Comparison of ENCODE assay signal across 29 cellular contexts in genomic region chr1:15442759-15443158, GRCh38. TPM values are rescaled to one million over a fixed set of nuclear protein-coding genes. Genes with fewer than 3 reads are reported as not detected.
DNase-seq lines count a peak whose midpoint lies in the region; ATAC-seq, FAIRE-seq and TF ChIP-seq lines count a peak whose summit lies in the region.
"Had no signal": no experiment of that assay in that cellular context is flagged by ENCODE, and none has a peak within 500 bp of the region (broad histone marks: within the 10 kb centered on the region; RNA-seq: fewer than 3 reads in every experiment).

No MANE protein-coding gene starts in this region.

- H3K9me3 ChIP-seq in HEK293 (ENCODE audit: control insufficient read depth, insufficient read depth, low read depth, low read length): no peaks in the 10 kb centered on the region
- H3K9me3 ChIP-seq in T-helper 17 cell (ENCODE audit: control insufficient read depth, low read length, poor library complexity, severe bottlenecking): no peaks in the 10 kb centered on the region
- no peaks in the 10 kb centered on the region for H3K9me3 ChIP-seq in body of pancreas
- no peaks in the 10 kb centered on the region for H3K9me3 ChIP-seq in pancreas
- H3K9me3 ChIP-seq: BE2C, BLaER1 had no signal

- 43 to 48% methylated on average over 5 of the region's 5 CpGs for WGBS in body of pancreas, 2 donors
- WGBS in pancreas, 2 donors: 45 to 51% methylated on average over 5 of the region's 5 CpGs

- no peaks in the 10 kb centered on the region for H3K36me3 Mint-ChIP-seq in T-helper 17 cell (ENCODE audit: low read depth)
- H3K36me3 Mint-ChIP-seq: CD14-positive monocyte; CD4-positive, alpha-beta memory T cell; CD4-positive, CD25-positive, alpha-beta regulatory T cell; CD8-positive, alpha-beta memory T cell had no signal

- H3K36me3 ChIP-seq in HEK293 (ENCODE audit: control insufficient read depth in 2 of 2, insufficient read depth in 1 of 2, low read length in 2 of 2) (no peaks in the 10 kb centered on the region), body of pancreas (replicated peaks in 1 of 2; ENCODE audit: insufficient read depth in 1 of 2, low read depth in 2 of 2) (peaks cover 0 to 7% of the 10 kb centered on the region in 2 donors), pancreas (no peaks in the 10 kb centered on the region)
- H3K36me3 ChIP-seq: BE2C, BLaER1 had no signal

- DNase-seq in T-helper 17 cell (no peak), body of pancreas (no peak), pancreas (no peak), G401 (ENCODE audit: low spot score) (no peak)
- DNase-seq: 8988T; ACHN; C1 segment of cervical spinal cord; CD4-positive, alpha-beta memory T cell; CD4-positive, CD25-positive, alpha-beta regulatory T cell; CD8-positive, alpha-beta memory T cell; COR-L47; DMS 273 treated with DMSO at 0.1 percent for 48 hours; DMS153; DMS79; DND-41; EL; GF-D8 had no signal

- ATAC-seq in T-helper 17 cell (no peak), body of pancreas (no peak), pancreas (no peak), GM18907 (IDR thresholded peaks at IDR 0.05; ENCODE audit: unreplicated experiment) (no peak), GM21576 (IDR thresholded peaks at IDR 0.05; ENCODE audit: unreplicated experiment) (no peak)

- H3K4me1 ChIP-seq in HEK293 (ENCODE audit: control insufficient read depth, insufficient read depth, low read length) (no peaks in the 10 kb centered on the region), body of pancreas (peaks cover 40% of the 10 kb centered on the region), pancreas (peaks cover 0 to 7% (median 0%) of the 10 kb centered on the region in 3 donors)
- H3K4me1 ChIP-seq: BE2C had no signal

- no peak for FAIRE-seq in pancreas (lab: Jason Lieb, UNC)
- FAIRE-seq: A204.1, G401.6, GM12891 had no signal

- no peaks in the 10 kb centered on the region for H3K27me3 ChIP-seq in body of pancreas
- no peaks in the 10 kb centered on the region for H3K27me3 ChIP-seq in pancreas
- H3K27me3 ChIP-seq: BE2C, BLaER1 had no signal

- peaks cover 20% of the 10 kb centered on the region for H3K27me3 Mint-ChIP-seq in T-helper 17 cell
- H3K27me3 Mint-ChIP-seq: CD4-positive, CD25-positive, alpha-beta regulatory T cell had no signal

- H3K4me3 Mint-ChIP-seq in T-helper 17 cell: peak overlapping the region; percentile 49
- H3K4me3 Mint-ChIP-seq: CD4-positive, alpha-beta memory T cell; CD4-positive, CD25-positive, alpha-beta regulatory T cell; CD8-positive, alpha-beta memory T cell had no signal

- no peak for TF ChIP-seq POLR2A in body of pancreas (IDR thresholded peaks at IDR 0.05)

- no peak overlapping the region for H3K27ac Mint-ChIP-seq in T-helper 17 cell
- H3K27ac Mint-ChIP-seq: CD14-positive monocyte; CD4-positive, alpha-beta memory T cell; CD4-positive, CD25-positive, alpha-beta regulatory T cell; CD8-positive, alpha-beta memory T cell had no signal

- in situ Hi-C loops in G401 (cut with HindIII; ENCODE audit: low sequenced_read_pairs): loop anchor here (10.0 kb wide), 1 partner anchor 118 kb away; no protein-coding TSS in a partner anchor

- CTCF ChIA-PET in HEK293 (lab: Yijun Ruan, JAX): interaction anchor here (0.8 kb wide), 1 partner anchor 119 kb away, joined by 5 read pairs; no protein-coding TSS in a partner anchor

- no peak overlapping the region for H3K27ac ChIP-seq in HEK293 (ENCODE audit: extremely low read depth, low read depth, low read length)
- H3K27ac ChIP-seq in body of pancreas: peak overlapping the region; percentile 47 to 90 (median 72)
- H3K27ac ChIP-seq in pancreas: peak overlapping the region in 2 of 4 donors; percentile 50
- H3K27ac ChIP-seq: BLaER1 had no signal

- no peak overlapping the region for H3K4me3 ChIP-seq in HEK293 (ENCODE audit: low read depth, low read length)
- no peak overlapping the region for H3K4me3 ChIP-seq in body of pancreas
- peak overlapping the region in 3 of 4 donors; percentile 19 to 51 (median 46) for H3K4me3 ChIP-seq in pancreas
- H3K4me3 ChIP-seq: BLaER1 had no signal

- no peak for TF ChIP-seq CTCF in HEK293 (tag by site-specific recombination; IDR thresholded peaks at IDR 0.05)
- TF ChIP-seq CTCF in body of pancreas (IDR thresholded peaks at IDR 0.05): no peak
- no peak for TF ChIP-seq CTCF in pancreas (IDR thresholded peaks at IDR 0.05)

- H3K4me1 Mint-ChIP-seq in T-helper 17 cell: peaks cover 6% of the 10 kb centered on the region
- H3K4me1 Mint-ChIP-seq: CD14-positive monocyte; CD4-positive, CD25-positive, alpha-beta regulatory T cell had no signal

- POLR2A ChIA-PET in HEK293 (lab: Yijun Ruan, JAX): no interaction called here

- intact Hi-C loops in body of pancreas (cut with DNase I): no loop called here
- intact Hi-C loops in pancreas (cut with DNase I): no loop called here

TF ChIP-seq in HEK293, 187 proteins besides CTCF, POLR2A, EP300 and RAD21:
- TF ChIP-seq ZNF768 (tag by site-specific recombination; IDR thresholded peaks at IDR 0.05) (peak; percentile 74; the same call in 1 of the 2 replicates), ZNF513 (tag by site-specific recombination; IDR thresholded peaks at IDR 0.05) (no peak)

RNA-seq across cellular contexts. Expression of gene CTRC, which starts 4.5 kb away (rescaled TPM):
- total RNA-seq in T-helper 17 cell (1 to 10 TPM; 2.7 to 2.9 TPM), body of pancreas (over 10,000 TPM in 1 of 2 donors, 1,000 to 10,000 TPM in 1; 6,275 to 13,040 TPM), pancreas (over 10,000 TPM in 1 of 6 donors, 1,000 to 10,000 TPM in 5; 7,866 to 13,867 (median 8,408) TPM)
- polyA plus RNA-seq in pancreas: 1,000 to 10,000 TPM; 3,972 to 5,613 TPM
- total RNA-seq in G401 (2014; rRNA removed; shearing (Covaris generic)): not detected in 2 replicates
- total RNA-seq: CD8-positive, alpha-beta memory T cell; Daoy had no signal
- polyA plus RNA-seq: AG04450; CD14-positive monocyte; CD4-positive, alpha-beta memory T cell; CD4-positive, CD25-positive, alpha-beta regulatory T cell; CD8-positive, alpha-beta memory T cell had no signal

RNA-seq across cellular contexts. Expression of gene CELA2A, which starts 13.8 kb away (rescaled TPM):
- total RNA-seq in T-helper 17 cell (not detected), body of pancreas (over 10,000 TPM in 1 of 2 donors, 1,000 to 10,000 TPM in 1; 4,384 to 21,046 TPM), pancreas (over 10,000 TPM in 2 of 6 donors, 1,000 to 10,000 TPM in 3, 100 to 1,000 TPM in 1; 360 to 20,184 (median 5,030) TPM)
- 1,000 to 10,000 TPM; 2,295 to 3,502 TPM for polyA plus RNA-seq in pancreas
- total RNA-seq in G401 (2014; rRNA removed; shearing (Covaris generic)): not detected in 2 replicates
- total RNA-seq: A673; CD4-positive, alpha-beta memory T cell; CD4-positive, CD25-positive, alpha-beta regulatory T cell; CD8-positive, alpha-beta memory T cell; Daoy had no signal
- polyA plus RNA-seq: AG04450; CD14-positive monocyte; CD4-positive, alpha-beta memory T cell; CD4-positive, CD25-positive, alpha-beta regulatory T cell; CD8-positive, alpha-beta memory T cell had no signal

RNA-seq across cellular contexts. Expression of gene EFHD2, which starts 33.1 kb away (rescaled TPM):
- 100 to 1,000 TPM; 135 to 197 TPM for total RNA-seq in T-helper 17 cell
- 10 to 100 TPM; 56.7 to 78.6 TPM for total RNA-seq in body of pancreas
- 10 to 100 TPM; 35.9 to 43.6 (median 38.8) TPM for total RNA-seq in pancreas
- 10 to 100 TPM; 30.5 to 47.4 TPM for polyA plus RNA-seq in pancreas
- 52.5 and 60.2 TPM in 2 replicates for total RNA-seq in G401 (2014; rRNA removed; shearing (Covaris generic))

RNA-seq across cellular contexts. Expression of gene CELA2B, which starts 33.1 kb away (rescaled TPM):
- total RNA-seq in T-helper 17 cell (not detected), body of pancreas (1,000 to 10,000 TPM in 1 of 2 donors, 100 to 1,000 TPM in 1; 333 to 1,481 TPM), pancreas (1,000 to 10,000 TPM in 2 of 6 donors, 100 to 1,000 TPM in 4; 310 to 2,290 (median 800) TPM)
- polyA plus RNA-seq in pancreas: 100 to 1,000 TPM; 186 to 203 TPM
- not detected in 2 replicates for total RNA-seq in G401 (2014; rRNA removed; shearing (Covaris generic))
- total RNA-seq: A673; CD4-positive, alpha-beta memory T cell; CD4-positive, CD25-positive, alpha-beta regulatory T cell; CD8-positive, alpha-beta memory T cell; Daoy had no signal
- polyA plus RNA-seq: AG04450; CD14-positive monocyte; CD4-positive, alpha-beta memory T cell; CD4-positive, CD25-positive, alpha-beta regulatory T cell; CD8-positive, alpha-beta memory T cell had no signal

Comparison
In these comparisons a context has a peak if more than half of its experiments do, and no peak if none do; other contexts are left out.
1. H3K4me3 ChIP-seq: peak in pancreas (3 of 4); none in HEK293 (single experiment) and body of pancreas (0 of 2).
2. RNA of gene CTRC, which starts 4.5 kb away (total RNA-seq): 6,275 to 13,040 TPM in body of pancreas and 7,866 to 13,867 TPM in pancreas; 2.7 to 2.9 TPM in T-helper 17 cell and not detected in G401; every median in the first group is over 1,000 times any median in the second.
3. RNA of gene CELA2A, which starts 13.8 kb away (total RNA-seq): 4,384 to 21,046 TPM in body of pancreas and 360 to 20,184 TPM in pancreas; not detected in T-helper 17 cell and not detected in G401; every median in the first group is over 100 times any median in the second.